1 cellular context compared by ENCODE assay signal in genomic region chr10:119137878-119138277, GRCh38.
TF ChIP-seq lines count a peak whose summit lies in the region.

No MANE protein-coding gene starts in this region.

TF ChIP-seq in K562, 482 proteins besides CTCF, POLR2A, EP300 and RAD21:
- TF ChIP-seq ZBTB33 (CRISPR knock-in tag; IDR thresholded peaks at IDR 0.05) = 0 out of 2 replicates have a peak, but pooled peaks have one; percentile 6
